In genomic region chr16:14501331-14502255, GRCh38 we compare ENCODE assay signal across 9 cellular contexts.
DNase-seq lines count a peak whose midpoint lies in the region; ATAC-seq and TF ChIP-seq lines count a peak whose summit lies in the region.
"Had no signal": no experiment of that assay in that cellular context is flagged by ENCODE, and none has a peak within 500 bp of the region (broad histone marks: within the 10 kb centered on the region; RNA-seq: fewer than 3 reads in every experiment).

No MANE protein-coding gene starts in this region.

- H3K4me3 ChIP-seq in AG04450 (ENCODE audit: low read depth, low read length) (peak overlapping the region; percentile 14; the same call in 1 of the 2 replicates), Peyer's patch (no peak overlapping the region), endodermal cell (ENCODE audit: low read length) (no peak overlapping the region), lower lobe of right lung (no peak overlapping the region), upper lobe of right lung (no peak overlapping the region)

- intact Hi-C loops in lower lobe of right lung (cut with DNase I): no loop called here
- intact Hi-C loops in upper lobe of right lung (cut with DNase I): no loop called here

- H3K27ac ChIP-seq in AG04450 (ENCODE audit: low read depth, low read length): peak overlapping the region; percentile 93
- H3K27ac ChIP-seq in Peyer's patch: peak overlapping the region in 3 of 4 donors; percentile 6 to 51 (median 11)
- H3K27ac ChIP-seq in endodermal cell (ENCODE audit: low read depth, low read length): no peak overlapping the region
- peak overlapping the region; percentile 43 for H3K27ac ChIP-seq in lower lobe of right lung
- H3K27ac ChIP-seq in upper lobe of right lung: peak overlapping the region; percentile 5

- CTCF ChIA-PET in AG04450 (lab: Charles Lee): interaction anchor here (0.6 to 2.0 kb wide), 3 partner anchors 12 to 582 kb away, joined by 3 to 7 read pairs (median 4); partner anchors contain the start of gene ERCC4

- no peaks in the 10 kb centered on the region for H3K9me3 Mint-ChIP-seq in endodermal cell
- H3K9me3 Mint-ChIP-seq: dendritic cell treated with granulocyte-macrophage colony-stimulating factor and Interleukin-4, amounts not matched to agents 40 ng/mL and 50 ng/mL, for 4 days had no signal

- no peaks in the 10 kb centered on the region for H3K36me3 ChIP-seq in Peyer's patch
- H3K36me3 ChIP-seq in endodermal cell (ENCODE audit: control insufficient read depth, insufficient read depth, low read length): no peaks in the 10 kb centered on the region
- H3K36me3 ChIP-seq in lower lobe of right lung: no peaks in the 10 kb centered on the region
- no peaks in the 10 kb centered on the region for H3K36me3 ChIP-seq in upper lobe of right lung

- ATAC-seq in lower lobe of right lung: peak; percentile 95
- ATAC-seq in upper lobe of right lung: peak; percentile 94
- ATAC-seq in HG03108 (IDR thresholded peaks at IDR 0.05; ENCODE audit: unreplicated experiment): no peak

- POLR2A ChIA-PET in AG04450 (lab: Yijun Ruan, JAX): interaction anchor here (1.2 to 2.0 kb wide), 3 partner anchors 15 to 216 kb away, joined by 4 to 14 read pairs (median 5); no protein-coding TSS in a partner anchor

- no peaks in the 10 kb centered on the region for H3K4me1 ChIP-seq in Peyer's patch
- H3K4me1 ChIP-seq in endodermal cell (ENCODE audit: control insufficient read depth, insufficient read depth, low read length): peaks cover 15% of the 10 kb centered on the region
- peaks cover 20% of the 10 kb centered on the region for H3K4me1 ChIP-seq in lower lobe of right lung
- H3K4me1 ChIP-seq in upper lobe of right lung: peaks cover 16% of the 10 kb centered on the region

- no peak overlapping the region for H3K9ac ChIP-seq in endodermal cell (ENCODE audit: extremely low read depth, low read length, poor library complexity, severe bottlenecking)

- H3K4me1 Mint-ChIP-seq in endodermal cell: peaks cover 52% of the 10 kb centered on the region

- H3K27me3 ChIP-seq in AG04450 (ENCODE audit: control insufficient read depth, insufficient read depth, low read length): no peaks in the 10 kb centered on the region
- no peaks in the 10 kb centered on the region for H3K27me3 ChIP-seq in Peyer's patch
- no peaks in the 10 kb centered on the region for H3K27me3 ChIP-seq in endodermal cell (ENCODE audit: control insufficient read depth, insufficient read depth, low read length, poor library complexity, severe bottlenecking)
- H3K27me3 ChIP-seq in lower lobe of right lung (ENCODE audit: low read depth): no peaks in the 10 kb centered on the region
- no peaks in the 10 kb centered on the region for H3K27me3 ChIP-seq in upper lobe of right lung

- peak; percentile 87 for DNase-seq in AG04450 (ENCODE audit: low read depth, low spot score)
- DNase-seq in HPDE6-E6E7 (ENCODE audit: extremely low spot score): peak; percentile 72
- peak; percentile 19 to 74 (median 54) for DNase-seq in Peyer's patch
- peak; percentile 88 for DNase-seq in endodermal cell
- peak; percentile 83 for DNase-seq in lower lobe of right lung
- peak; percentile 90 for DNase-seq in upper lobe of right lung
- no peak for DNase-seq in cortex of kidney (lab: John Stamatoyannopoulos, UW)

- H3K4me3 Mint-ChIP-seq in endodermal cell: no peak overlapping the region
- H3K4me3 Mint-ChIP-seq: dendritic cell treated with granulocyte-macrophage colony-stimulating factor and Interleukin-4, amounts not matched to agents 40 ng/mL and 50 ng/mL, for 4 days had no signal

- no peak for TF ChIP-seq POLR2A in Peyer's patch (IDR thresholded peaks at IDR 0.05)

- no peaks in the 10 kb centered on the region for H3K27me3 Mint-ChIP-seq in endodermal cell (ENCODE audit: insufficient read depth)
- H3K27me3 Mint-ChIP-seq: dendritic cell treated with granulocyte-macrophage colony-stimulating factor and Interleukin-4, amounts not matched to agents 40 ng/mL and 50 ng/mL, for 4 days had no signal

- peak overlapping the region; percentile 88 for H3K27ac Mint-ChIP-seq in endodermal cell
- H3K27ac Mint-ChIP-seq: dendritic cell treated with granulocyte-macrophage colony-stimulating factor and Interleukin-4, amounts not matched to agents 40 ng/mL and 50 ng/mL, for 4 days had no signal

- TF ChIP-seq CTCF in AG04450 (IDR thresholded peaks at IDR 0.05; ENCODE audit: low read depth, low read length) (no peak), Peyer's patch (IDR thresholded peaks at IDR 0.05) (no peak), endodermal cell (conservative IDR thresholded peaks at IDR 0.05) (no peak), lower lobe of right lung (IDR thresholded peaks at IDR 0.05) (no peak), upper lobe of right lung (IDR thresholded peaks at IDR 0.05) (no peak)

- H3K9me3 ChIP-seq in AG04450 (ENCODE audit: control insufficient read depth, insufficient read depth, low read length): no peaks in the 10 kb centered on the region
- no peaks in the 10 kb centered on the region for H3K9me3 ChIP-seq in Peyer's patch
- no peaks in the 10 kb centered on the region for H3K9me3 ChIP-seq in endodermal cell (ENCODE audit: control insufficient read depth, low read length)
- no peaks in the 10 kb centered on the region for H3K9me3 ChIP-seq in lower lobe of right lung
- no peaks in the 10 kb centered on the region for H3K9me3 ChIP-seq in upper lobe of right lung

- 76 to 78% methylated on average over 5 to 9 of the region's 9 CpGs for WGBS in endodermal cell (ENCODE audit: insufficient coverage in 1 of 2, insufficient read length in 1 of 2), 2 experiments

- H3K36me3 Mint-ChIP-seq in endodermal cell (ENCODE audit: low read depth): no peaks in the 10 kb centered on the region
